8 cellular contexts compared by ENCODE assay signal in genomic region chr10:8054498-8055407, GRCh38. TPM values are rescaled to one million over a fixed set of nuclear protein-coding genes. Genes with fewer than 3 reads are reported as not detected.
A peak's percentile ranks its signal among the peaks of the same experiment; 100 is the strongest.
DNase-seq lines count a peak whose midpoint lies in the region; ATAC-seq and TF ChIP-seq lines count a peak whose summit lies in the region.

Gene GATA3 (plus strand): TSS chr10:8054688. CDS start chr10:8055656, 968 bp downstream.

- peaks cover 85 to 98% (median 86%) of the 10 kb centered on the region in 3 donors for H3K27me3 Mint-ChIP-seq in CD14-positive monocyte (ENCODE audit: low read depth in 3 of 3)

- no peak within 1 kb of the TSS for H2BK12ac ChIP-seq in neuronal stem cell (ENCODE audit: low read length)

- ATAC-seq in GM21381 (IDR thresholded peaks at IDR 0.05; ENCODE audit: unreplicated experiment): peak; percentile 35

- H3K36me3 ChIP-seq in esophagus muscularis mucosa (no peaks in the 10 kb centered on the region), neuronal stem cell (replicated peaks in 1 of 2; ENCODE audit: control insufficient read depth in 2 of 2, insufficient read depth in 2 of 2, low read length in 2 of 2) (no peaks in the 10 kb centered on the region), vagina (no peaks in the 10 kb centered on the region)

- H2BK5ac ChIP-seq in neuronal stem cell (ENCODE audit: low read length): no peak within 1 kb of the TSS

- peak within 1 kb of the TSS; percentile 97 for H3K4me2 ChIP-seq in neuronal stem cell (ENCODE audit: insufficient read depth, low read length, poor library complexity, severe bottlenecking)

- H4K8ac ChIP-seq in neuronal stem cell (ENCODE audit: low read depth, low read length): no peak within 1 kb of the TSS

- peaks cover 0 to 38% (median 27%) of the 10 kb centered on the region in 7 donors for H3K9me3 Mint-ChIP-seq in CD14-positive monocyte

- TF ChIP-seq POLR2A in esophagus muscularis mucosa (IDR thresholded peaks at IDR 0.05; ENCODE audit: low read depth) (no peak), vagina (IDR thresholded peaks at IDR 0.05) (peak in 1 of 2 donors; percentile 9)

- DNase-seq in CD14-positive monocyte (ENCODE audit: low spot score) (no peak), esophagus muscularis mucosa (ENCODE audit: extremely low spot score) (no peak), neuronal stem cell (ENCODE audit: low spot score) (peak; percentile 56), vagina (ENCODE audit: extremely low spot score in 2 of 2) (no peak), nucleus accumbens (lab: John Stamatoyannopoulos, UW) (no peak)
- DNase-seq in Jurkat, Clone E6-1 (ENCODE audit: low read depth, low spot score): peak; percentile 91
- peak; percentile 64 for DNase-seq in activated CD8-positive, alpha-beta memory T cell treated with anti-CD3 and anti-CD28 coated beads, Interleukin-2, amount 50 U/mL, for 1 hour (ENCODE audit: extremely low read depth)

- no peak for TF ChIP-seq EP300 in esophagus muscularis mucosa (IDR thresholded peaks at IDR 0.05)

- peaks cover 11 to 100% (median 75%) of the 10 kb centered on the region in 4 donors for H3K27me3 ChIP-seq in esophagus muscularis mucosa
- peaks cover 53 to 97% (median 93%) of the 10 kb centered on the region in 3 experiments for H3K27me3 ChIP-seq in neuronal stem cell (ENCODE audit: control insufficient read depth in 3 of 3, insufficient read depth in 3 of 3, low read depth in 1 of 3, low read length in 3 of 3)
- H3K27me3 ChIP-seq in vagina: peaks cover 22% of the 10 kb centered on the region

- 4% methylated on average over 36 of the region's 65 CpGs for WGBS in esophagus muscularis mucosa
- no CpG with 5 or more reads among the region's 65 CpGs for WGBS in neuronal stem cell (ENCODE audit: extremely low coverage in 2 of 2, insufficient read length in 2 of 2, insufficient replicate concordance in 1 of 2), 2 donors

- peak within 1 kb of the TSS; percentile 60 for H3K9ac ChIP-seq in neuronal stem cell (ENCODE audit: low read depth, low read length, poor library complexity)

- no peaks in the 10 kb centered on the region for H3K79me1 ChIP-seq in neuronal stem cell (ENCODE audit: low read depth, low read length)

- H2BK15ac ChIP-seq in neuronal stem cell (ENCODE audit: low read length): peak within 1 kb of the TSS; percentile 72

- H3K14ac ChIP-seq in neuronal stem cell (ENCODE audit: low read length): no peak within 1 kb of the TSS

- no peak for TF ChIP-seq CTCF in CD14-positive monocyte (IDR thresholded peaks at IDR 0.05)
- no peak for TF ChIP-seq CTCF in esophagus muscularis mucosa (IDR thresholded peaks at IDR 0.05)
- TF ChIP-seq CTCF in vagina (IDR thresholded peaks at IDR 0.05): no peak

- peaks cover 52 to 71% (median 64%) of the 10 kb centered on the region in 4 donors for H3K4me1 ChIP-seq in esophagus muscularis mucosa
- peaks cover 8 to 12% of the 10 kb centered on the region in 2 donors for H3K4me1 ChIP-seq in neuronal stem cell (ENCODE audit: control insufficient read depth in 2 of 2, insufficient read depth in 1 of 2, low read depth in 1 of 2, low read length in 2 of 2)
- H3K4me1 ChIP-seq in vagina: peaks cover 63% of the 10 kb centered on the region

- no peak within 1 kb of the TSS for H3K4ac ChIP-seq in neuronal stem cell (ENCODE audit: low read length)

- peak within 1 kb of the TSS; percentile 82 for H3K23ac ChIP-seq in neuronal stem cell (ENCODE audit: low read depth, low read length, poor library complexity)

- no peak within 1 kb of the TSS for H3K27ac ChIP-seq in esophagus muscularis mucosa (replicated peaks in 1 of 4)
- no peak within 1 kb of the TSS for H3K27ac ChIP-seq in neuronal stem cell (replicated peaks; ENCODE audit: low read length)
- peak within 1 kb of the TSS; percentile 70 for H3K27ac ChIP-seq in vagina

- H2AK5ac ChIP-seq in neuronal stem cell (ENCODE audit: low read depth, low read length): peak within 1 kb of the TSS; percentile 72

- peaks cover 50% of the 10 kb centered on the region for H3K4me1 Mint-ChIP-seq in CD14-positive monocyte

- H4K91ac ChIP-seq in neuronal stem cell (ENCODE audit: low read depth, low read length, poor library complexity): no peak within 1 kb of the TSS

- H3K36me3 Mint-ChIP-seq in CD14-positive monocyte: peaks cover 7 to 15% of the 10 kb centered on the region in 2 donors

- H3K18ac ChIP-seq in neuronal stem cell (ENCODE audit: low read length): peak within 1 kb of the TSS; percentile 87

- peak within 1 kb of the TSS in 2 of 7 donors; percentile 37 to 72 for H3K27ac Mint-ChIP-seq in CD14-positive monocyte

- H2BK120ac ChIP-seq in neuronal stem cell (ENCODE audit: low read depth, low read length): peak within 1 kb of the TSS; percentile 48

- intact Hi-C loops in CD14-positive monocyte (cut with micrococcal nuclease): no loop called here
- intact Hi-C loops in esophagus muscularis mucosa (cut with DNase I): no loop called here
- intact Hi-C loops in vagina (cut with DNase I): no loop called here

- peak within 1 kb of the TSS; percentile 95 for H2AFZ ChIP-seq in neuronal stem cell (ENCODE audit: low read length)

- H3K9me3 ChIP-seq in esophagus muscularis mucosa (no peaks in the 10 kb centered on the region), neuronal stem cell (replicated peaks in 1 of 2; ENCODE audit: control insufficient read depth in 2 of 2, insufficient read depth in 1 of 2, low read depth in 1 of 2, low read length in 2 of 2) (no peaks in the 10 kb centered on the region), vagina (no peaks in the 10 kb centered on the region)

- peak within 1 kb of the TSS; percentile 80 for H3K4me3 ChIP-seq in Jurkat, Clone E6-1 (ENCODE audit: low read length)
- H3K4me3 ChIP-seq in esophagus muscularis mucosa: peak within 1 kb of the TSS; percentile 47 to 57 (median 52)
- peak within 1 kb of the TSS; percentile 51 to 74 for H3K4me3 ChIP-seq in neuronal stem cell (ENCODE audit: low read length in 2 of 2)
- peak within 1 kb of the TSS; percentile 45 to 48 for H3K4me3 ChIP-seq in vagina

- H3K4me3 Mint-ChIP-seq in CD14-positive monocyte: peak within 1 kb of the TSS; percentile 81 to 97

RNA-seq across cellular contexts. Expression of gene GATA3, which starts in this region (rescaled TPM):
- under 1 TPM in 1 of 2 donors, not detected in 1; 0.07 TPM for polyA plus RNA-seq in CD14-positive monocyte
- 30.5 TPM for polyA plus RNA-seq in Jurkat, Clone E6-1 (2012; ENCODE audit: insufficient read depth, insufficient read length)
- under 1 TPM in 3 of 4 donors, not detected in 1; 0.19 to 0.46 (median 0.33) TPM for total RNA-seq in esophagus muscularis mucosa
- polyA plus RNA-seq in neuronal stem cell (2013, experiment 1 of 2): 0.33 TPM
- polyA plus RNA-seq in neuronal stem cell (2013, experiment 2 of 2): 0.40 TPM
- 8.6 TPM for total RNA-seq in vagina

Comparison
In these comparisons a context has a peak if more than half of its experiments do, and no peak if none do; other contexts are left out.
1. DNase-seq: peak in Jurkat, Clone E6-1 (single experiment), activated CD8-positive, alpha-beta memory T cell treated with anti-CD3 and anti-CD28 coated beads, Interleukin-2, amount 50 U/mL, for 1 hour (single experiment) and neuronal stem cell (single experiment); none in CD14-positive monocyte (single experiment), esophagus muscularis mucosa (single experiment), vagina (0 of 2) and nucleus accumbens (0 of 56).
2. Peak in every context shown above with its lines, with median percentiles within 50 percentile points of each other: H3K4me3 ChIP-seq.